12 cellular contexts compared by ENCODE assay signal in the genomic region with DNA sequence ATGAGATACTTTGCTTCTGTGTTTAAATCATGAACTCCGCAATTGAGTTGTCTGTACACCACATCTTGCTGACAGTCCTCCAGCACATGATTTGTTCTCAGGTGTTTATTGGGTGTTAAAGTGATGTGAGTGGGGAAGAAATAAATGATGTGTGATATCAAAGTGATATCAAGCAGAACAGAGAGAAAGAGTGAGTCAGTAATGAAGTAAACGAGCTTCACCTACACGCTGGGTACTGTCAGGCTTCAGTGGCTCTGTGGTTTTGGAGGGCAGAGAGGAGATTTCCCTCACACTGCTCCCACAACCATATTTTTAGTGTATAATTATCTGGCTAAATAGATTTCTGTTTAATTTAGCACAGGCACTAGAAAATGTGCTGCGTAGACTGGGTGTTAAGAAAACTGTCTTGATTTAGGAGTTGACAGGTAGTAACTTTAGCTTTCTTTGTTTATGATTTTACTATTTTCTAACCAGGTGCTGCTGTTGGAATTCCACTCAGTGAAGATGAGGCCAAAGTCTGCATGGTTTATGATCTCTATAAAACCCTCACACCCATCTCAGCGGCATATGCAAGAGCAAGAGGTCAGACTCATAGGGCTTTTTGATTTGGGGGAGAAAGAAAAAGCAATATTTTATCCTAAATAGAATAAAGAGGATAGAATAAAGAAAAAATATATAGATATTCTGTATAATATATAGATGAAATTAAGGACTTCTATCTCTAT. TPM values are rescaled to one million over a fixed set of nuclear protein-coding genes. Genes with fewer than 3 reads are reported as not detected.
DNase-seq lines count a peak whose midpoint lies in the region; ATAC-seq, FAIRE-seq and TF ChIP-seq lines count a peak whose summit lies in the region.
"Had no signal": no experiment of that assay in that cellular context is flagged by ENCODE, and none has a peak within 500 bp of the region (broad histone marks: within the 10 kb centered on the region; RNA-seq: fewer than 3 reads in every experiment).

No MANE protein-coding gene starts in this region.

- no peak for TF ChIP-seq RAD21 in HepG2 (CRISPR knock-in tag; IDR thresholded peaks at IDR 0.05)

- 0 out of 2 replicates have a peak, but pooled peaks cover 6% of the 10 kb centered on the region for H3F3A ChIP-seq in OCI-LY1 (ENCODE audit: insufficient read depth, low read length)

- no peaks in the 10 kb centered on the region for H3K27me3 Mint-ChIP-seq in Calu3 (ENCODE audit: unreplicated experiment)

- H3K9ac ChIP-seq in HepG2 (ENCODE audit: insufficient read depth, low read depth, low read length), result no peak overlapping the region
- no peak overlapping the region; the same call in 1 of the 2 replicates for H3K9ac ChIP-seq in OCI-LY1 (ENCODE audit: low read length)

- in situ Hi-C loops in HepG2 (cut with HindIII; ENCODE audit: extremely low pct_ligation_motif_present, low pct_unique_long_range_greater_than_20kb), result no loop called here
- in situ Hi-C loops in transverse colon (cut with MboI; ENCODE audit: low pct_ligation_motif_present in 1 of 4, low pct_unique_long_range_greater_than_20kb in 1 of 4, low sequenced_read_pairs in 3 of 4), result no loop called here

- no peak for TF ChIP-seq CTCF in HepG2 (CRISPR knock-in tag; IDR thresholded peaks at IDR 0.05)
- TF ChIP-seq CTCF in right lobe of liver (IDR thresholded peaks at IDR 0.05), result no peak
- no peak for TF ChIP-seq CTCF in OCI-LY1 (IDR thresholded peaks at IDR 0.05; ENCODE audit: low read length)
- TF ChIP-seq CTCF in transverse colon (IDR thresholded peaks at IDR 0.05), result no peak
- no peak for TF ChIP-seq CTCF in Calu3 (IDR thresholded peaks at IDR 0.05; ENCODE audit: unreplicated experiment)
- TF ChIP-seq CTCF in omental fat pad (IDR thresholded peaks at IDR 0.05), result no peak

- 97% methylated on average over 5 of the region's 5 CpGs for WGBS in HepG2 (ENCODE audit: low lambda C conversion rate)
- WGBS in right lobe of liver (ENCODE audit: insufficient coverage, low coverage, low lambda C conversion rate, missing lambda C conversion rate), result 95% methylated on average over 5 of the region's 5 CpGs
- WGBS in transverse colon (ENCODE audit: low coverage in 1 of 2), 2 donors, result 37 to 49% methylated on average over 5 of the region's 5 CpGs

- BruUV-seq in HepG2 (replicated peaks; lab: Mats Ljungman, UMichigan) (TSS peak; percentile 6), Calu3 (replicated peaks; lab: Mats Ljungman, UMichigan) (no TSS peak)

- DNase-seq in HepG2 (ENCODE audit: low spot score) (no peak), right lobe of liver (no peak), transverse colon (peak; percentile 29), Calu3 (no peak), omental fat pad (ENCODE audit: low spot score) (no peak)
- no peak for DNase-seq in central memory CD4-positive, alpha-beta T cell
- DNase-seq: activated CD8-positive, alpha-beta memory T cell treated with anti-CD3 and anti-CD28 coated beads, Interleukin-2, amount 50 U/mL, for 48 hours; hypothalamus; NCI-H1694 treated with DMSO at 0.1 percent for 48 hours had no signal

- H3K4me1 ChIP-seq in HepG2 (ENCODE audit: insufficient read depth, low read length) (peaks cover 13% of the 10 kb centered on the region), right lobe of liver (no peaks in the 10 kb centered on the region), OCI-LY1 (ENCODE audit: insufficient read depth, low read length, severe bottlenecking) (peaks cover 28% of the 10 kb centered on the region), transverse colon (peaks cover 0 to 33% (median 17%) of the 10 kb centered on the region in 4 donors)

- H3K36me3 ChIP-seq in HepG2 (replicated peaks in 1 of 2; ENCODE audit: control insufficient read depth in 1 of 2, insufficient read depth in 2 of 2, low read length in 2 of 2) (peaks cover 31 to 90% of the 10 kb centered on the region in 2 experiments), right lobe of liver (peaks cover 0 to 61% (median 26%) of the 10 kb centered on the region in 4 donors), OCI-LY1 (ENCODE audit: insufficient read depth, low read length) (peaks cover 95% of the 10 kb centered on the region), transverse colon (peaks cover 0 to 26% (median 11%) of the 10 kb centered on the region in 4 donors)

- H3K4me2 ChIP-seq in HepG2 (ENCODE audit: low read depth, low read length) (no peak overlapping the region), OCI-LY1 (ENCODE audit: low read length) (peak overlapping the region; percentile 11; the same call in 1 of the 2 replicates)

- H3K79me2 ChIP-seq in HepG2 (ENCODE audit: insufficient read depth, low read length) (peaks cover 23% of the 10 kb centered on the region), OCI-LY1 (ENCODE audit: insufficient read depth, low read length) (no peaks in the 10 kb centered on the region)

- peaks cover 18% of the 10 kb centered on the region for H3K4me1 Mint-ChIP-seq in Calu3 (ENCODE audit: low read depth, unreplicated experiment)

- H3K27ac Mint-ChIP-seq in Calu3 (ENCODE audit: unreplicated experiment), result no peak overlapping the region

- H3K4me3 ChIP-seq in HepG2 (replicated peaks in 1 of 3; ENCODE audit: insufficient read depth in 1 of 3, low read depth in 2 of 3, low read length in 3 of 3) (no peak overlapping the region), right lobe of liver (no peak overlapping the region), OCI-LY1 (ENCODE audit: low read depth, low read length, poor library complexity, severe bottlenecking) (no peak overlapping the region), transverse colon (peak overlapping the region in 1 of 4 donors; percentile 0)
- H3K4me3 ChIP-seq: SJSA1 had no signal

- TF ChIP-seq POLR2A in HepG2 (IDR thresholded peaks at IDR 0.05; ENCODE audit: insufficient read depth in 1 of 2, low read depth in 2 of 2, low read length in 2 of 2) (no peak), right lobe of liver (IDR thresholded peaks at IDR 0.05) (no peak), transverse colon (IDR thresholded peaks at IDR 0.05) (no peak)

- H3K4me3 Mint-ChIP-seq in Calu3 (ENCODE audit: low read depth, unreplicated experiment), result no peak overlapping the region

- no peak for FAIRE-seq in HepG2 (lab: Jason Lieb, UNC)

- H3K27ac ChIP-seq in HepG2 (ENCODE audit: extremely low read length, insufficient read depth, low read length), result no peak overlapping the region
- H3K27ac ChIP-seq in right lobe of liver, result no peak overlapping the region
- peak overlapping the region; percentile 74 for H3K27ac ChIP-seq in OCI-LY1 (ENCODE audit: low read depth, low read length, poor library complexity, severe bottlenecking)
- H3K27ac ChIP-seq in transverse colon, result peak overlapping the region; percentile 63 to 78 (median 70)
- H3K27ac ChIP-seq: SJSA1 had no signal

- no peaks in the 10 kb centered on the region for H3K9me3 ChIP-seq in HepG2 (ENCODE audit: low read length)
- no peaks in the 10 kb centered on the region for H3K9me3 ChIP-seq in right lobe of liver
- H3K9me3 ChIP-seq in OCI-LY1 (ENCODE audit: low read length), result no peaks in the 10 kb centered on the region
- no peaks in the 10 kb centered on the region for H3K9me3 ChIP-seq in transverse colon
- H3K9me3 ChIP-seq: SJSA1 had no signal

- H2AFZ ChIP-seq in HepG2 (ENCODE audit: low read length) (no peak overlapping the region), OCI-LY1 (ENCODE audit: low read length) (no peak overlapping the region)

- intact Hi-C loops in HepG2 (cut with micrococcal nuclease; ENCODE audit: unreplicated experiment) (no loop called here), right lobe of liver (cut with DNase I) (no loop called here), transverse colon (cut with DNase I; ENCODE audit: low total_unique reads) (no loop called here), Calu3 (cut with micrococcal nuclease; ENCODE audit: unreplicated experiment) (no loop called here)

- ATAC-seq in HepG2 (no peak), right lobe of liver (no peak), HG02885 (IDR thresholded peaks at IDR 0.05; ENCODE audit: poor library complexity, unreplicated experiment) (peak; percentile 66), omental fat pad (ENCODE audit: low FRiP score) (no peak)

- H4K20me1 ChIP-seq in HepG2 (ENCODE audit: insufficient read depth, low read length) (no peaks in the 10 kb centered on the region; the same call in 1 of the 2 replicates), OCI-LY1 (ENCODE audit: insufficient read depth, low read length) (no peaks in the 10 kb centered on the region)

- H3K36me3 Mint-ChIP-seq in Calu3 (ENCODE audit: insufficient read depth, unreplicated experiment), result peaks cover 63% of the 10 kb centered on the region

- POLR2A ChIA-PET in HepG2 (lab: Yijun Ruan, JAX), result no interaction called here

- no peaks in the 10 kb centered on the region for H3K9me2 ChIP-seq in OCI-LY1 (ENCODE audit: low read depth, low read length)

- H3K27me3 ChIP-seq in HepG2 (ENCODE audit: control insufficient read depth in 1 of 2, insufficient read depth in 2 of 2, low read length in 2 of 2) (no peaks in the 10 kb centered on the region), right lobe of liver (no peaks in the 10 kb centered on the region), OCI-LY1 (ENCODE audit: insufficient read depth, low read length) (no peaks in the 10 kb centered on the region), transverse colon (no peaks in the 10 kb centered on the region)
- H3K27me3 ChIP-seq: SJSA1 had no signal

- TF ChIP-seq EP300 in HepG2 (IDR thresholded peaks at IDR 0.05; ENCODE audit: low read depth in 2 of 2, low read length in 2 of 2) (no peak), HepG2 (CRISPR knock-in tag; IDR thresholded peaks at IDR 0.05; ENCODE audit: borderline replicate concordance) (no peak), transverse colon (IDR thresholded peaks at IDR 0.05; ENCODE audit: low read depth) (no peak)

- H3K9me3 Mint-ChIP-seq in Calu3 (ENCODE audit: low read depth, unreplicated experiment), result no peaks in the 10 kb centered on the region

- CTCF ChIA-PET in HepG2 (lab: Yijun Ruan, JAX; ENCODE audit: low intra/inter-chr PET ratio, low total read pairs) (no interaction called here), Calu3 (lab: Charles Lee) (no interaction called here)

RNA-seq across cellular contexts. Expression of a gene that starts 21.2 kb away (rescaled TPM):
- total RNA-seq in HepG2 (2016; rRNA removed; fragmentation: Illumina TruSeq; extraction: Trizol), result 89.8 and 276 TPM in 2 replicates
- total RNA-seq in HepG2 (2016; cell fraction: cytosol; rRNA removed; fragmentation: Illumina TruSeq; extraction: Trizol; ENCODE audit: low read depth), result 41.3 and 50.0 TPM in 2 replicates
- total RNA-seq in HepG2 (2016; cell fraction: insoluble cytoplasmic fraction; rRNA removed; fragmentation: Illumina TruSeq; extraction: Trizol), result 74.0 and 293 TPM in 2 replicates
- 89.3 and 106 TPM in 2 replicates for total RNA-seq in HepG2 (2016; cell fraction: membrane; rRNA removed; fragmentation: Illumina TruSeq; extraction: Trizol)
- 158 and 178 TPM in 2 replicates for total RNA-seq in HepG2 (2016; cell fraction: nucleus; rRNA removed; fragmentation: Illumina TruSeq; extraction: Trizol)
- polyA plus RNA-seq in HepG2 (2011; rRNA removed), result 140 and 146 TPM in 2 replicates
- 118 and 158 TPM in 2 replicates for polyA plus RNA-seq in HepG2 (2011; cell fraction: cytosol; rRNA removed)
- polyA plus RNA-seq in HepG2 (2011; cell fraction: nucleus; rRNA removed), result 146 and 172 TPM in 2 replicates
- 332 and 337 TPM in 2 replicates for polyA plus RNA-seq in HepG2 (2012)
- 84.7 and 87.1 TPM in 2 replicates for polyA plus RNA-seq in HepG2 (2016; cell fraction: cytosol; fragmentation: Illumina TruSeq; extraction: Trizol; ENCODE audit: low read depth)
- 500 and 505 TPM in 2 replicates for polyA plus RNA-seq in HepG2 (2016; cell fraction: insoluble cytoplasmic fraction; fragmentation: Illumina TruSeq; extraction: Trizol; ENCODE audit: low read depth)
- 128 and 133 TPM in 2 replicates for polyA plus RNA-seq in HepG2 (2016; cell fraction: membrane; fragmentation: Illumina TruSeq; extraction: Trizol; ENCODE audit: low read depth)
- 347 and 358 TPM in 2 replicates for polyA plus RNA-seq in HepG2 (2016; cell fraction: nucleus; fragmentation: Illumina TruSeq; extraction: Trizol; ENCODE audit: insufficient read depth, low read depth)
- 138 and 191 TPM in 2 replicates for polyA minus RNA-seq in HepG2 (2011; rRNA and poly(A)+ RNA removed; ENCODE audit: low replicate concordance)
- polyA minus RNA-seq in HepG2 (2011; cell fraction: cytosol; rRNA and poly(A)+ RNA removed), result 177 and 194 TPM in 2 replicates
- 127 and 162 TPM in 2 replicates for polyA minus RNA-seq in HepG2 (2011; cell fraction: nucleus; rRNA and poly(A)+ RNA removed)
- 10 to 100 TPM; 38.8 to 57.3 (median 43.0) TPM for total RNA-seq in right lobe of liver
- total RNA-seq in transverse colon, result 10 to 100 TPM; 35.1 to 88.6 (median 60.7) TPM
- 206 and 219 TPM in 2 replicates for total RNA-seq in Calu3 (2022)
- total RNA-seq in omental fat pad, result 10 to 100 TPM; 28.2 to 62.1 (median 35.9) TPM

Comparison
In these comparisons a context has a peak if more than half of its experiments do, and no peak if none do; other contexts are left out.
1. H3K27ac ChIP-seq: peak in OCI-LY1 (single experiment) and transverse colon (4 of 4); none in HepG2 (single experiment) and right lobe of liver (0 of 3).